Comparison of ENCODE assay signal across 11 cellular contexts in the genomic region with DNA sequence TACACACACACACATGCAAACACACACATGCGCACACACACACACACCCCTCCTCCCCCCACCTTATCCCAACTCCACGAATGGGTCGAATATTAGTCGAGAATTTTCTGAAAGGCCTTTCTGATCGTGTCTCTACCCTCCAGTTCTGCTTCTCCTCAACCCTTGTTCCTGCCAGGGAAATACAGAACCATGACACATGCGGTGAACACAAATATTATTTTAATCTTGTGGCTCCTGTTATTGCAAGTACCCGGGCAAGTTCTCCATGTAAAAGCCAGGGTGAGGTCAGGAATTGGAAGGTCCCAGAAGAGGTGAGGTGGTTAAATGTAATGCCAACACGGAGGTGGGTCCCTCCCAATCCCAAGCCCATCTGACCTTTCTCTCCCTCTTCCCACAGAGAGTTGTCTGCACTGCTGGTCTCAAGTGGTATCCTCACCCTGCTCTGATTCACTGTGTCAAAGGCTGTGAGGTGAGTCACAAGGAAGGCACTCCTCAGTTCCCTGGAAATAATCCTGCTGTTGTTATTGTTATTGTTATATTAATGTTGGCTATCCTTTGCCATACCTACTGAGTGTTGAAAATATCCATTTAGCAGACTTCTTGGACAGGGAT.
DNase-seq lines count a peak whose midpoint lies in the region; ATAC-seq and TF ChIP-seq lines count a peak whose summit lies in the region.
"Had no signal": no experiment of that assay in that cellular context is flagged by ENCODE, and none has a peak within 500 bp of the region (broad histone marks: within the 10 kb centered on the region; RNA-seq: fewer than 3 reads in every experiment).

No MANE protein-coding gene starts in this region.

- no peaks in the 10 kb centered on the region for H4K20me1 ChIP-seq in PC-3 (ENCODE audit: low read length)

- H3K36me3 Mint-ChIP-seq in activated T-cell treated with anti-CD3 and anti-CD28 coated beads, Interleukin-2, amount 50 U/mL, for 72 hours (ENCODE audit: insufficient read depth in 2 of 2) = peaks cover 0 to 2% of the 10 kb centered on the region in 2 donors

- H3K4me3 Mint-ChIP-seq in activated T-cell treated with anti-CD3 and anti-CD28 coated beads, Interleukin-2, amount 50 U/mL, for 72 hours = no peak overlapping the region

- ATAC-seq in PC-3 (peak; percentile 78), mucosa of descending colon (peak; percentile 15), HG03139 (IDR thresholded peaks at IDR 0.05; ENCODE audit: unreplicated experiment) (no peak)
- ATAC-seq in activated T-cell treated with anti-CD3 and anti-CD28 coated beads, Interleukin-2, amount 50 U/mL, for 72 hours (replicated peaks in 1 of 2) = no peak

- H3K4me1 Mint-ChIP-seq in activated T-cell treated with anti-CD3 and anti-CD28 coated beads, Interleukin-2, amount 50 U/mL, for 72 hours (ENCODE audit: low read depth) = no peaks in the 10 kb centered on the region

- H3K79me2 ChIP-seq in PC-3 (ENCODE audit: low read length) = no peaks in the 10 kb centered on the region

- no peak overlapping the region for H3K27ac Mint-ChIP-seq in activated T-cell treated with anti-CD3 and anti-CD28 coated beads, Interleukin-2, amount 50 U/mL, for 72 hours

- no TSS peak for BruUV-seq in PC-3 (replicated peaks; lab: Mats Ljungman, UMichigan)

- in situ Hi-C loops in Caki2 (cut with HindIII; ENCODE audit: low pct_unique_long_range_greater_than_20kb, low sequenced_read_pairs) = no loop called here

- no peaks in the 10 kb centered on the region for H3K27me3 ChIP-seq in PC-3 (ENCODE audit: low read length)
- H3K27me3 ChIP-seq: Peyer's patch had no signal

- DNase-seq in Caki2 (ENCODE audit: low read depth) (peak; percentile 91), PC-3 (peak; percentile 65), dedifferentiated amniotic fluid mesenchymal stem cell (ENCODE audit: extremely low spot score) (peak; percentile 59), mucosa of descending colon (no peak), hypothalamus (lab: John Stamatoyannopoulos, UW) (no peak)
- DNase-seq in activated T-cell treated with anti-CD3 and anti-CD28 coated beads, Interleukin-2, amount 50 U/mL, for 72 hours = no peak
- no peak for DNase-seq in stimulated activated CD4-positive, alpha-beta T cell treated with anti-CD3 and anti-CD28 coated beads, Interleukin-15, amount 100 ng/mL, for 24 hours
- DNase-seq: hippocampal formation, NCI-H2171, Peyer's patch had no signal

- no peaks in the 10 kb centered on the region for H3K9me2 ChIP-seq in PC-3 (replicated peaks; ENCODE audit: low read length)

- no peaks in the 10 kb centered on the region for H3K27me3 Mint-ChIP-seq in activated T-cell treated with anti-CD3 and anti-CD28 coated beads, Interleukin-2, amount 50 U/mL, for 72 hours (ENCODE audit: low read depth)

- H3K4me3 ChIP-seq in PC-3 (ENCODE audit: low read length) (no peak overlapping the region), mucosa of descending colon (no peak overlapping the region)
- H3K4me3 ChIP-seq: Peyer's patch had no signal

- no peaks in the 10 kb centered on the region for H3F3A ChIP-seq in PC-3 (ENCODE audit: low read length, unreplicated experiment)

- POLR2A ChIA-PET in PC-3 (lab: Charles Lee; ENCODE audit: unreplicated experiment) = no interaction called here

- H3K9me3 ChIP-seq in PC-3 (ENCODE audit: low read length) = no peaks in the 10 kb centered on the region
- no peaks in the 10 kb centered on the region for H3K9me3 ChIP-seq in mucosa of descending colon
- H3K9me3 ChIP-seq: Peyer's patch had no signal

- H3K36me3 ChIP-seq in PC-3 (ENCODE audit: low read depth, low read length) (no peaks in the 10 kb centered on the region), mucosa of descending colon (ENCODE audit: low read depth) (no peaks in the 10 kb centered on the region)
- H3K36me3 ChIP-seq: Peyer's patch had no signal

- CTCF ChIA-PET in PC-3 (lab: Charles Lee) = no interaction called here

- intact Hi-C loops in PC-3 (cut with micrococcal nuclease) (no loop called here), mucosa of descending colon (cut with DNase I, micrococcal nuclease) (no loop called here)

- H3K9me3 Mint-ChIP-seq in activated T-cell treated with anti-CD3 and anti-CD28 coated beads, Interleukin-2, amount 50 U/mL, for 72 hours = peaks cover 0 to 2% of the 10 kb centered on the region in 2 donors

- H3K9ac ChIP-seq in PC-3 (ENCODE audit: low read length) = no peak overlapping the region

- H3K4me1 ChIP-seq in PC-3 (ENCODE audit: insufficient read depth, low read length) = peaks cover 14% of the 10 kb centered on the region
- H3K4me1 ChIP-seq in mucosa of descending colon (ENCODE audit: low read depth) = no peaks in the 10 kb centered on the region
- H3K4me1 ChIP-seq: Peyer's patch had no signal

- TF ChIP-seq CTCF in PC-3 (conservative IDR thresholded peaks at IDR 0.05; ENCODE audit: low read depth, low read length) = no peak
- no peak for TF ChIP-seq CTCF in mucosa of descending colon (IDR thresholded peaks at IDR 0.05)

- peak overlapping the region; percentile 31; the same call in 1 of the 2 replicates for H3K27ac ChIP-seq in PC-3 (ENCODE audit: low read length)
- H3K27ac ChIP-seq: Peyer's patch had no signal

- H3K4me2 ChIP-seq in PC-3 (ENCODE audit: low read length) = peak overlapping the region; percentile 27; the same call in 1 of the 2 replicates

- no peak overlapping the region for H2AFZ ChIP-seq in PC-3 (ENCODE audit: low read length)

Comparison
In these comparisons a context has a peak if more than half of its experiments do, and no peak if none do; other contexts are left out.
1. DNase-seq: peak in Caki2 (single experiment), PC-3 (single experiment) and dedifferentiated amniotic fluid mesenchymal stem cell (single experiment); none in mucosa of descending colon (0 of 3), hypothalamus (0 of 51), activated T-cell treated with anti-CD3 and anti-CD28 coated beads, Interleukin-2, amount 50 U/mL, for 72 hours (0 of 2) and stimulated activated CD4-positive, alpha-beta T cell treated with anti-CD3 and anti-CD28 coated beads, Interleukin-15, amount 100 ng/mL, for 24 hours (single experiment).
2. ATAC-seq: peak in PC-3 (single experiment) and mucosa of descending colon (single experiment); none in activated T-cell treated with anti-CD3 and anti-CD28 coated beads, Interleukin-2, amount 50 U/mL, for 72 hours (0 of 2) and HG03139 (single experiment).